In the genomic region with DNA sequence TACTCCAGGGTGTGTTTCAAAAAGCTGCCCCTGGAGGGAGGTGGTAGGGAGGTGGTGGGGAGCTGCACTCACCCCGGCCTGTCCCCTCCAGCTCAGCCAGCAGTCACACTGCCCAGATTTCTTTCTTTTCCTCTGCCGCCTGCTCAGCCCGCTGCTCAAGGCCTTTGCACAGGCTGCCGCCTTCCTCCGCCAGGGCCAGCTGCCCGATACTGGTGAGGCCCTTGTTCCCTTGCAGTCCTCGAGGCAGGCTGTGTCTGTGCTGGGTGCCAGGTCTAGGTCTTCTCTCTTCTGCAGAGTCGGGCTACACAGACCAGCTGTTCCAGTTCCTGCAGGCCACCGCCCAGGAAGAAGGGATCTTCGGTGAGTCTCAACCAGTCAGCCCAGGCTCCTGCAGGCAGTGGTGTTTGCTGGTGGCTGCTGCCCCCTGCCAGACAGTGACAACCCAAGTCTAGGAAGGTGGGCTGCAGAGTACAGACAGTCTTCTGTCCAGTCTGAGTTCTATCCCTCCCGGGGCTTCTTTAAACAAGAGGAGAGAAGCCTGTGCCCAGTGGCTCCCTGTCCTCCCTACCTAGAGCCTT, we compare ENCODE assay signal across 8 cellular contexts. TPM values are rescaled to one million over a fixed set of nuclear protein-coding genes. Genes with fewer than 3 reads are reported as not detected.
A peak's percentile ranks its signal among the peaks of the same experiment; 100 is the strongest.
DNase-seq lines count a peak whose midpoint lies in the region; ATAC-seq and TF ChIP-seq lines count a peak whose summit lies in the region.
"Not testable (repeated sequence)": the region's sequence is repeated elsewhere in the genome, so short reads cannot be mapped to it uniquely, and the experiment has no call there.

No MANE protein-coding gene starts in this region.

- not testable (repeated sequence) for H3K27ac ChIP-seq in GM23338 (ENCODE audit: low read depth); SJCRH30

- not testable (repeated sequence) for H3K4me1 Mint-ChIP-seq in GM23338, WTC11

- TF ChIP-seq CTCF in BE2C (IDR thresholded peaks at IDR 0.05; ENCODE audit: low read depth, low read length); WTC11 (IDR thresholded peaks at IDR 0.05): not testable (repeated sequence)
- TF ChIP-seq CTCF in GM23338 (conservative IDR thresholded peaks at IDR 0.05; ENCODE audit: low read depth in 2 of 2), result peak in 1 of 2 experiments; percentile 43; a peak in 2 of 4 replicates

- not testable (repeated sequence) for H3K27me3 Mint-ChIP-seq in GM23338 (ENCODE audit: insufficient read depth, low read depth, poor library complexity); WTC11 (ENCODE audit: low read depth)

- not testable (repeated sequence) for H3K4me1 ChIP-seq in BE2C; GM23338 (ENCODE audit: insufficient read depth); SJCRH30

- H3K27me3 ChIP-seq in BE2C; GM23338 (ENCODE audit: insufficient read depth); SJCRH30: not testable (repeated sequence)

- not testable (repeated sequence) for H3K79me2 ChIP-seq in GM23338 (replicated peaks; ENCODE audit: insufficient read depth)

- not testable (repeated sequence) for H2AFZ ChIP-seq in GM23338

- not testable (repeated sequence) for H3K36me3 ChIP-seq in BE2C; GM23338 (ENCODE audit: insufficient read depth); SJCRH30

- H3K27ac Mint-ChIP-seq in GM23338, WTC11: not testable (repeated sequence)

- POLR2A ChIA-PET in WTC11 (lab: Charles Lee), result not testable (repeated sequence)

- DNase-seq in BE2C (peak; percentile 16), GM23338 (ENCODE audit: low spot score) (peak; percentile 4), NCI-H510A (lab: John Stamatoyannopoulos, UW) (peak; percentile 11), SJCRH30 (peak; percentile 61 to 63), WTC11 (ENCODE audit: low spot score) (peak; percentile 31)
- DNase-seq in left lobe of liver (ENCODE audit: low spot score); sciatic nerve (ENCODE audit: low spot score): not testable (repeated sequence)

- CTCF ChIA-PET in WTC11 (lab: Charles Lee), result not testable (repeated sequence)

- not testable (repeated sequence) for H3K9me3 ChIP-seq in BE2C; SJCRH30 (replicated peaks)

- ATAC-seq in GM23338 (peak; percentile 76), WTC11 (peak; percentile 85), esophagus mucosa (peak; percentile 89), left lobe of liver (peak; percentile 26), sciatic nerve (peak; percentile 17)

- H3K4me3 ChIP-seq in BE2C (ENCODE audit: low read depth, low read length); GM23338; SJCRH30: not testable (repeated sequence)

- intact Hi-C loops in sciatic nerve (cut with DNase I), result not testable (repeated sequence)

- H3F3A ChIP-seq in GM23338 (replicated peaks; ENCODE audit: low read depth), result not testable (repeated sequence)

- H3K9me3 Mint-ChIP-seq in GM23338, WTC11: not testable (repeated sequence)

- not testable (repeated sequence) for H3K4me3 Mint-ChIP-seq in GM23338, WTC11

- H3K36me3 Mint-ChIP-seq in GM23338 (ENCODE audit: low read depth), result peaks cover 15% of the 10 kb centered on the region
- not testable (repeated sequence) for H3K36me3 Mint-ChIP-seq in WTC11

- not testable (repeated sequence) for H4K20me1 ChIP-seq in GM23338 (replicated peaks; ENCODE audit: insufficient read depth)

- not testable (repeated sequence) for H3K9me2 ChIP-seq in GM23338 (ENCODE audit: insufficient read depth)

- H3K4me2 ChIP-seq in GM23338, result not testable (repeated sequence)

RNA-seq across cellular contexts. Expression of gene FAHD2B, which starts 12.5 kb away (rescaled TPM):
- 7.7 TPM for polyA plus RNA-seq in BE2C (2012; ENCODE audit: insufficient read depth, insufficient read length, low read depth)
- total RNA-seq in GM23338 (2014; rRNA removed; shearing (Covaris generic)), result 28.6 and 32.4 TPM in 2 replicates
- polyA plus RNA-seq in GM23338 (2016; fragmentation: Nextera tagmentation; extraction: Ambion mirVana), result 22.3 and 23.9 TPM in 2 replicates
- 4.8 and 5.9 TPM in 2 replicates for total RNA-seq in SJCRH30 (2014; rRNA removed; shearing (Covaris generic))
- total RNA-seq in WTC11 (2021) (45.2 to 49.5 TPM (median 46.4 TPM) in 3 replicates), esophagus mucosa (5.6 TPM), left lobe of liver (3.9 TPM), sciatic nerve (32.8 TPM)

RNA-seq across cellular contexts. Expression of gene ANKRD36, which starts 30.8 kb away (rescaled TPM):
- 1.7 TPM for polyA plus RNA-seq in BE2C (2012; ENCODE audit: insufficient read depth, insufficient read length, low read depth)
- total RNA-seq in GM23338 (2014; rRNA removed; shearing (Covaris generic)), result 15.0 and 21.8 TPM in 2 replicates
- 8.2 and 10.7 TPM in 2 replicates for polyA plus RNA-seq in GM23338 (2016; fragmentation: Nextera tagmentation; extraction: Ambion mirVana)
- 15.4 and 27.1 TPM in 2 replicates for total RNA-seq in SJCRH30 (2014; rRNA removed; shearing (Covaris generic))
- total RNA-seq in WTC11 (2021) (14.4 to 16.8 TPM (median 16.2 TPM) in 3 replicates), esophagus mucosa (8.1 TPM), left lobe of liver (2.8 TPM), sciatic nerve (69.6 TPM)

Comparison
In these comparisons a context has a peak if more than half of its experiments do, and no peak if none do; other contexts are left out.
1. ATAC-seq: peak in every context shown above with its lines; median percentile 89 in esophagus mucosa; 85 in WTC11; 76 in GM23338; 26 in left lobe of liver; 17 in sciatic nerve.